In the genomic region with DNA sequence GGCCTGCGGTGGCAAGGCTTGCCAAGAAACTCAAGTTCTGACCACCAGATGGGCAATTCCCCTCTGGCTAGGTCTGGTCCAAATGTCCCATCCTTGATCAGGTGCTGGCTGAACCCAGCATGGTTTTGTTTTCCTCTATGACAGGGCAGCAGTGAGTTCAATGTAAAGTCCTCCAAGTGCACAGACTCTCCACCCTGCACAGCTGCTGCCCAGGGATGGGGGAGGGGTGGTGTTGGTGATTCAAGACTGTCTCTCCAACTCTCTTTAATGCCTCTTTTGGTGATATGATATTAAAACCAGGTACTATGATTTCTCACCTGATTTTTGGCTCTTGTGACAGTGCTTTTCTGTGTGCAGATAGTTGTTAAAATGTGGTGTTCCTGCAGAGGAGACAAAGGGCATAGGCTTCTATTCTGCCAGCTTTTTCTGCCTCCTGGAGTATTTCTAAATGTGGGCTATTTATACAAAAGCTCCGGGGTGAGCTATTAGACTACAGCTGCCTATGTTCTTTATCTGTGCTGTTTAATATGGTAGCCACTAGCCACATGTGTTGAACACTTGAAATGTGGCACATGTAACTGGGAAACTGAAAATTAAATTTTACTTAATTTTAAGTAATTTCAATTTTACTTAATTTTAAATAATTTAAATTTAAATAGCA, we compare ENCODE assay signal across 14 cellular contexts.
A peak's percentile ranks its signal among the peaks of the same experiment; 100 is the strongest.
DNase-seq lines count a peak whose midpoint lies in the region; ATAC-seq, FAIRE-seq and TF ChIP-seq lines count a peak whose summit lies in the region.
"Had no signal": no experiment of that assay in that cellular context is flagged by ENCODE, and none has a peak within 500 bp of the region (broad histone marks: within the 10 kb centered on the region; RNA-seq: fewer than 3 reads in every experiment).

No MANE protein-coding gene starts in this region.

- 91% methylated on average over 2 of the region's 2 CpGs; no CpG with 5 or more reads in 1 of the 2 experiments for WGBS in H1 (ENCODE audit: extremely low coverage in 1 of 2, insufficient coverage in 1 of 2, insufficient read length in 1 of 2, insufficient replicate concordance in 2 of 2, low coverage in 1 of 2, low lambda C conversion rate in 2 of 2, missing lambda C conversion rate in 1 of 2), 2 experiments
- 75 to 76% methylated on average over 2 of the region's 2 CpGs for WGBS in sigmoid colon, 2 donors

- TF ChIP-seq POLR2A in H1 (IDR thresholded peaks at IDR 0.05; ENCODE audit: control extremely low read depth in 1 of 2, low read depth in 2 of 2, low read length in 2 of 2) (no peak), sigmoid colon (IDR thresholded peaks at IDR 0.05) (no peak)

- H3K9ac ChIP-seq in H1 (replicated peaks in 1 of 4; ENCODE audit: extremely low read depth in 1 of 4, low read depth in 3 of 4, low read length in 3 of 4) = no peak overlapping the region

- BruUV-seq in A673 (replicated peaks; lab: Mats Ljungman, UMichigan) = no TSS peak

- H2BK120ac ChIP-seq in H1 (replicated peaks; ENCODE audit: low read depth, low read length) = no peak overlapping the region

- H3K4me2 ChIP-seq in H1 (ENCODE audit: insufficient read depth in 1 of 2, low read depth in 2 of 2, low read length in 2 of 2) = no peak overlapping the region

- no peak overlapping the region for H2AK5ac ChIP-seq in H1 (ENCODE audit: low read depth, low read length)

- no peak overlapping the region for H2BK5ac ChIP-seq in H1 (ENCODE audit: low read depth, low read length)

- DNase-seq in NCI-H82 (lab: John Stamatoyannopoulos, UW) (peak; percentile 51), NCI-H82 treated with DMSO at 0.1 percent for 48 hours (lab: John Stamatoyannopoulos, UW; ENCODE audit: unreplicated experiment) (no peak), NCI-H345 treated with DMSO at 0.1 percent for 48 hours (lab: John Stamatoyannopoulos, UW; ENCODE audit: unreplicated experiment) (peak; percentile 78), H1 (ENCODE audit: low read depth in 1 of 2, low spot score in 2 of 2) (no peak), sigmoid colon (no peak), A673 (ENCODE audit: low spot score) (no peak)
- DNase-seq in activated T-cell treated with anti-CD3 and anti-CD28 coated beads, Interleukin-2, amount 50 U/mL, for 1 hour = no peak
- DNase-seq: activated CD4-positive, alpha-beta T cell treated with anti-CD3 and anti-CD28 coated beads for 1 hour; activated naive CD4-positive, alpha-beta T cell treated with anti-CD3 and anti-CD28 coated beads, Interleukin-2, amount 10 ng/mL, durations not matched to agents 7 days and 5 days; body of pancreas; naive thymus-derived CD8-positive, alpha-beta T cell; SIG-M5; transverse colon had no signal

- no peaks in the 10 kb centered on the region for H3K23me2 ChIP-seq in H1 (ENCODE audit: low read depth, low read length)

- peaks cover 4 to 10% of the 10 kb centered on the region in 2 experiments; a peak in 3 of 4 replicates for H3K9me3 ChIP-seq in H1 (ENCODE audit: insufficient read depth in 2 of 2, low read depth in 1 of 2, low read length in 1 of 2)
- no peaks in the 10 kb centered on the region for H3K9me3 ChIP-seq in sigmoid colon
- H3K9me3 ChIP-seq in A673 (ENCODE audit: low read depth, low read length, poor library complexity, severe bottlenecking) = no peaks in the 10 kb centered on the region
- H3K9me3 ChIP-seq: body of pancreas, transverse colon had no signal

- no peak overlapping the region for H3K4me3 ChIP-seq in H1 (ENCODE audit: extremely low read depth in 1 of 4, insufficient read depth in 2 of 4, low read depth in 3 of 4, low read length in 4 of 4)
- no peak overlapping the region for H3K4me3 ChIP-seq in sigmoid colon
- H3K4me3 ChIP-seq in A673 (ENCODE audit: low read depth, low read length, poor library complexity, severe bottlenecking) = no peak overlapping the region
- H3K4me3 ChIP-seq: body of pancreas, transverse colon had no signal

- H4K8ac ChIP-seq in H1 (ENCODE audit: extremely low read depth, insufficient read depth, low read length) = no peak overlapping the region

- FAIRE-seq in H1 (lab: Jason Lieb, UNC) = no peak

- no peak overlapping the region for H3K23ac ChIP-seq in H1 (ENCODE audit: insufficient read length)

- H3K4ac ChIP-seq in H1 (replicated peaks; ENCODE audit: insufficient read length, low read depth, low read length) = no peak overlapping the region

- H2BK20ac ChIP-seq in H1 (ENCODE audit: low read length) = no peak overlapping the region

- H2BK12ac ChIP-seq in H1 (ENCODE audit: low read depth, low read length) = no peak overlapping the region

- H3K27ac ChIP-seq in H1 (ENCODE audit: low read depth, low read length) (no peak overlapping the region), sigmoid colon (peak overlapping the region; percentile 44 to 76 (median 54)), A673 (ENCODE audit: low read depth, low read length, poor library complexity, severe bottlenecking) (no peak overlapping the region)
- H3K27ac ChIP-seq: body of pancreas had no signal

- POLR2A ChIA-PET in H1 (lab: Charles Lee; ENCODE audit: partially characterized antibody) = no interaction called here
- POLR2A ChIA-PET in A673 (lab: Charles Lee; ENCODE audit: low non-redundant PET) = no interaction called here

- CTCF ChIA-PET in H1 (lab: Charles Lee; ENCODE audit: partially characterized antibody) (interaction anchor here (0.6 to 0.7 kb wide), 3 partner anchors 16 to 150 kb away, joined by 3 read pairs; no protein-coding TSS in a partner anchor), A673 (lab: Charles Lee) (no interaction called here)

- no peaks in the 10 kb centered on the region for H3K79me2 ChIP-seq in H1 (ENCODE audit: control insufficient read depth in 1 of 2, insufficient read depth in 2 of 2, low read length in 2 of 2)

- intact Hi-C loops in sigmoid colon (cut with DNase I) (no loop called here), A673 (cut with micrococcal nuclease; ENCODE audit: unreplicated experiment) (no loop called here)

- no peak overlapping the region for H4K91ac ChIP-seq in H1 (replicated peaks; ENCODE audit: insufficient read length, low read length)

- no peak overlapping the region for H2BK15ac ChIP-seq in H1 (ENCODE audit: low read length)

- no peak for ATAC-seq in HG02981 (IDR thresholded peaks at IDR 0.05; ENCODE audit: unreplicated experiment)
- ATAC-seq: body of pancreas; naive thymus-derived CD8-positive, alpha-beta T cell had no signal

- H3K4me1 ChIP-seq in H1 (replicated peaks in 1 of 4; ENCODE audit: control insufficient read depth in 3 of 4, insufficient read depth in 4 of 4, low read length in 3 of 4) (no peaks in the 10 kb centered on the region), sigmoid colon (peaks cover 0 to 40% (median 36%) of the 10 kb centered on the region in 4 donors), A673 (ENCODE audit: insufficient read depth, low read length, poor library complexity, severe bottlenecking) (no peaks in the 10 kb centered on the region)

- no peak for TF ChIP-seq RAD21 in H1 (IDR thresholded peaks at IDR 0.05 in 1 of 2, conservative IDR thresholded peaks at IDR 0.05 in 1 of 2; ENCODE audit: low read depth in 2 of 2, low read length in 2 of 2)

- H2AFZ ChIP-seq in H1 (ENCODE audit: low read length) = peak overlapping the region; percentile 48; the same call in 1 of the 2 replicates

- H3K36me3 ChIP-seq in H1 (ENCODE audit: control insufficient read depth in 2 of 4, insufficient read depth in 4 of 4, low read length in 3 of 4) (no peaks in the 10 kb centered on the region), sigmoid colon (no peaks in the 10 kb centered on the region), A673 (ENCODE audit: insufficient read depth, low read length, poor library complexity, severe bottlenecking) (no peaks in the 10 kb centered on the region)
- H3K36me3 ChIP-seq: transverse colon had no signal

- H3K18ac ChIP-seq in H1 (ENCODE audit: extremely low read depth, low read length) = no peak overlapping the region

- no peak for TF ChIP-seq CTCF in H1 (IDR thresholded peaks at IDR 0.05; ENCODE audit: control extremely low read depth in 1 of 3, insufficient read depth in 1 of 3, low read depth in 1 of 3, low read length in 3 of 3)
- TF ChIP-seq CTCF in sigmoid colon (IDR thresholded peaks at IDR 0.05) = no peak
- no peak for TF ChIP-seq CTCF in A673 (conservative IDR thresholded peaks at IDR 0.05; ENCODE audit: low read depth, low read length)

- H3K14ac ChIP-seq in H1 (ENCODE audit: insufficient read length) = no peak overlapping the region

- H3K56ac ChIP-seq in H1 (replicated peaks; ENCODE audit: insufficient read length, low read depth, low read length) = no peak overlapping the region

- no peak overlapping the region for H4K5ac ChIP-seq in H1 (ENCODE audit: insufficient read length, low read depth, low read length)

- H3K27me3 ChIP-seq in H1 (replicated peaks in 1 of 4; ENCODE audit: control insufficient read depth in 3 of 4, extremely low read depth in 1 of 4, insufficient read depth in 3 of 4, low read length in 3 of 4) (no peaks in the 10 kb centered on the region), sigmoid colon (no peaks in the 10 kb centered on the region), A673 (replicated peaks; ENCODE audit: insufficient read depth, low read depth, low read length, poor library complexity) (no peaks in the 10 kb centered on the region)
- H3K27me3 ChIP-seq: body of pancreas, transverse colon had no signal

- no peaks in the 10 kb centered on the region for H4K20me1 ChIP-seq in H1 (replicated peaks in 1 of 2; ENCODE audit: control insufficient read depth in 1 of 2, insufficient read depth in 2 of 2, low read length in 2 of 2)

- TF ChIP-seq EP300 in H1 (IDR thresholded peaks at IDR 0.05; ENCODE audit: borderline replicate concordance in 1 of 2, low read depth in 2 of 2, low read length in 2 of 2) (no peak), sigmoid colon (IDR thresholded peaks at IDR 0.05) (no peak)

- no peaks in the 10 kb centered on the region for H3K79me1 ChIP-seq in H1 (ENCODE audit: low read depth, low read length)

TF ChIP-seq in H1, 55 proteins besides CTCF, POLR2A, EP300 and RAD21 (continues in another document):
- TF ChIP-seq, protein P1, sequence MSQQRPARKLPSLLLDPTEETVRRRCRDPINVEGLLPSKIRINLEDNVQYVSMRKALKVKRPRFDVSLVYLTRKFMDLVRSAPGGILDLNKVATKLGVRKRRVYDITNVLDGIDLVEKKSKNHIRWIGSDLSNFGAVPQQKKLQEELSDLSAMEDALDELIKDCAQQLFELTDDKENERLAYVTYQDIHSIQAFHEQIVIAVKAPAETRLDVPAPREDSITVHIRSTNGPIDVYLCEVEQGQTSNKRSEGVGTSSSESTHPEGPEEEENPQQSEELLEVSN (IDR thresholded peaks at IDR 0.05) = no peak
- TF ChIP-seq BCL11A (IDR thresholded peaks at IDR 0.05; ENCODE audit: low read depth in 2 of 2, low read length in 2 of 2) (no peak), JUND (IDR thresholded peaks at IDR 0.05; ENCODE audit: low read length) (no peak), POLR2AphosphoS5 (IDR thresholded peaks at IDR 0.05; ENCODE audit: low read depth, low read length) (no peak), CBX5 (IDR thresholded peaks at IDR 0.05; ENCODE audit: low read depth, low read length) (no peak), ASH2L (IDR thresholded peaks at IDR 0.05; ENCODE audit: low read length) (no peak), BRCA1 (IDR thresholded peaks at IDR 0.05; ENCODE audit: low read depth, low read length) (no peak), TEAD4 (IDR thresholded peaks at IDR 0.05; ENCODE audit: low read depth, low read length) (no peak)

Comparison
In these comparisons a context has a peak if more than half of its experiments do, and no peak if none do; other contexts are left out.
1. DNase-seq: peak in NCI-H82 (single experiment) and NCI-H345 treated with DMSO at 0.1 percent for 48 hours (single experiment); none in NCI-H82 treated with DMSO at 0.1 percent for 48 hours (single experiment), H1 (0 of 2), sigmoid colon (single experiment), activated T-cell treated with anti-CD3 and anti-CD28 coated beads, Interleukin-2, amount 50 U/mL, for 1 hour (single experiment) and A673 (single experiment).
2. H3K27ac ChIP-seq: peak in sigmoid colon (4 of 4); none in H1 (single experiment) and A673 (single experiment).